Comparison of ENCODE assay signal across 1 cellular context in the genomic region with DNA sequence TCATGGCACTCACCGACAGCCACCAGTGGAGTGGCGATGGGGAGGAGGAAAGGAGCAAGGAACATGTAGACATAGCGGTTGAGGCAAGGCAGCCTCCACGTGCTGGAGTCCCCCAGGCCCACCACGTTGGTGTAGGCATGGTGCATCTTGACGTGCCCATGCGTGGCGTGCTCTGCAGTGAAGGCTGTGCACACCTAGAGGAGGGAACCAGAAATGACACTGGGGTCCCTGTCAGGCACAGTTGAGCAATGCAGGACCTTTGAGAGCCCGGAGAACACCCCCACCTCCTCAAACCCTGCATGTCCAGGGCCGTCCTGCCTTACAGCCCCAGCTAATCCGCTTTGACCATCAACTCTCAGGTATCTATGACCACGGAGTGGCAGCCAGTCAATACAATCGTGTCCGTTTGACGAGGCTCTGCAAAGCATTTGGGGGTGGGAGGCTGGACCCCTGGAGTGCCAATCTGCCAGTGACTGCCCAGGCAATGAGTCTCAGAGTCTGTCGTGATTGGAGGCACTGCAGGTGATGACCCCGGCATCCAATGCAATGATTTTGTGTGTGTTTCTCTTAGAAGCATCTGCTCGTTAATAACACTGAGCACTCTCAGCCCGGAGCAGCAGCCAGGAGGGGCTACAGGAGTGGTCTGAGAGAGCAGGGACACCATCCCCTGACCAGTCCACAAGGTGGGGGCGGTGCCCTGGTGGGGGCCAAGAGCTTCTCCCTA.
TF ChIP-seq lines count a peak whose summit lies in the region.

No MANE protein-coding gene starts in this region.

TF ChIP-seq in HepG2, 621 proteins besides CTCF, POLR2A, EP300 and RAD21:
- TF ChIP-seq CEBPB (IDR thresholded peaks at IDR 0.05; ENCODE audit: borderline replicate concordance, low read depth, low read length) (peak; percentile 37; the same call in 1 of the 2 replicates), ZKSCAN8 (CRISPR knock-in tag; IDR thresholded peaks at IDR 0.05; ENCODE audit: borderline replicate concordance) (no peak), CEBPG (CRISPR knock-in tag; IDR thresholded peaks at IDR 0.05) (0 out of 2 replicates have a peak, but pooled peaks have one; percentile 6)
- TF ChIP-seq, protein P1, sequence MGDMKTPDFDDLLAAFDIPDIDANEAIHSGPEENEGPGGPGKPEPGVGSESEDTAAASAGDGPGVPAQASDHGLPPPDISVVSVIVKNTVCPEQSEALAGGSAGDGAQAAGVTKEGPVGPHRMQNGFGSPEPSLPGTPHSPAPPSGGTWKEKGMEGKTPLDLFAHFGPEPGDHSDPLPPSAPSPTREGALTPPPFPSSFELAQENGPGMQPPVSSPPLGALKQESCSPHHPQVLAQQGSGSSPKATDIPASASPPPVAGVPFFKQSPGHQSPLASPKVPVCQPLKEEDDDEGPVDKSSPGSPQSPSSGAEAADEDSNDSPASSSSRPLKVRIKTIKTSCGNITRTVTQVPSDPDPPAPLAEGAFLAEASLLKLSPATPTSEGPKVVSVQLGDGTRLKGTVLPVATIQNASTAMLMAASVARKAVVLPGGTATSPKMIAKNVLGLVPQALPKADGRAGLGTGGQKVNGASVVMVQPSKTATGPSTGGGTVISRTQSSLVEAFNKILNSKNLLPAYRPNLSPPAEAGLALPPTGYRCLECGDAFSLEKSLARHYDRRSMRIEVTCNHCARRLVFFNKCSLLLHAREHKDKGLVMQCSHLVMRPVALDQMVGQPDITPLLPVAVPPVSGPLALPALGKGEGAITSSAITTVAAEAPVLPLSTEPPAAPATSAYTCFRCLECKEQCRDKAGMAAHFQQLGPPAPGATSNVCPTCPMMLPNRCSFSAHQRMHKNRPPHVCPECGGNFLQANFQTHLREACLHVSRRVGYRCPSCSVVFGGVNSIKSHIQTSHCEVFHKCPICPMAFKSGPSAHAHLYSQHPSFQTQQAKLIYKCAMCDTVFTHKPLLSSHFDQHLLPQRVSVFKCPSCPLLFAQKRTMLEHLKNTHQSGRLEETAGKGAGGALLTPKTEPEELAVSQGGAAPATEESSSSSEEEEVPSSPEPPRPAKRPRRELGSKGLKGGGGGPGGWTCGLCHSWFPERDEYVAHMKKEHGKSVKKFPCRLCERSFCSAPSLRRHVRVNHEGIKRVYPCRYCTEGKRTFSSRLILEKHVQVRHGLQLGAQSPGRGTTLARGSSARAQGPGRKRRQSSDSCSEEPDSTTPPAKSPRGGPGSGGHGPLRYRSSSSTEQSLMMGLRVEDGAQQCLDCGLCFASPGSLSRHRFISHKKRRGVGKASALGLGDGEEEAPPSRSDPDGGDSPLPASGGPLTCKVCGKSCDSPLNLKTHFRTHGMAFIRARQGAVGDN (CRISPR knock-in tag; IDR thresholded peaks at IDR 0.05), result peak; percentile 21; the same call in 1 of the 2 replicates
